In genomic region chr19:5803441-5803751, GRCh38 we compare ENCODE assay signal across 9 cellular contexts. TPM values are rescaled to one million over a fixed set of nuclear protein-coding genes. Genes with fewer than 3 reads are reported as not detected.
A peak's percentile ranks its signal among the peaks of the same experiment; 100 is the strongest.
DNase-seq lines count a peak whose midpoint lies in the region; ATAC-seq and TF ChIP-seq lines count a peak whose summit lies in the region.
"Had no signal": no experiment of that assay in that cellular context is flagged by ENCODE, and none has a peak within 500 bp of the region (broad histone marks: within the 10 kb centered on the region; RNA-seq: fewer than 3 reads in every experiment).

No MANE protein-coding gene starts in this region.

- no peak for DNase-seq in central memory CD8-positive, alpha-beta T cell (ENCODE audit: low spot score in 2 of 2)
- DNase-seq in naive thymus-derived CD8-positive, alpha-beta T cell: no peak
- DNase-seq in NCI-H187 (lab: John Stamatoyannopoulos, UW) (no peak), transverse colon (no peak)

- no peaks in the 10 kb centered on the region for H3K9me3 ChIP-seq in BLaER1 treated with 17β-estradiol and CSF1 and Interleukin-3, amounts not matched to agents 10 nM and 100 nM (replicated peaks in 1 of 11)
- H3K9me3 ChIP-seq in KOPT-K1 (ENCODE audit: insufficient read depth, low read length, poor library complexity, severe bottlenecking) (no peaks in the 10 kb centered on the region), transverse colon (no peaks in the 10 kb centered on the region)

- H3K4me3 Mint-ChIP-seq in central memory CD8-positive, alpha-beta T cell: peak overlapping the region; percentile 61
- H3K4me3 Mint-ChIP-seq in naive thymus-derived CD8-positive, alpha-beta T cell: peak overlapping the region; percentile 62 to 86 (median 76)

- peaks cover 26% of the 10 kb centered on the region for H3K4me1 Mint-ChIP-seq in central memory CD8-positive, alpha-beta T cell
- peaks cover 16 to 27% (median 25%) of the 10 kb centered on the region in 4 donors for H3K4me1 Mint-ChIP-seq in naive thymus-derived CD8-positive, alpha-beta T cell

- peak overlapping the region; percentile 83 to 98 (median 88) for H3K4me2 ChIP-seq in BLaER1 treated with 17β-estradiol and CSF1 and Interleukin-3, amounts not matched to agents 10 nM and 100 nM

- no peak for TF ChIP-seq CTCF in transverse colon (IDR thresholded peaks at IDR 0.05)

- no peak overlapping the region for H3K27ac ChIP-seq in BLaER1 treated with 17β-estradiol and CSF1 and Interleukin-3, amounts not matched to agents 10 nM and 100 nM
- H3K27ac ChIP-seq in KOPT-K1 (ENCODE audit: low read depth, low read length, poor library complexity, severe bottlenecking): peak overlapping the region; percentile 42
- peak overlapping the region in 1 of 4 donors; percentile 25 for H3K27ac ChIP-seq in transverse colon
- H3K27ac ChIP-seq: epithelial cell of prostate had no signal

- no peaks in the 10 kb centered on the region for H3K36me3 ChIP-seq in BLaER1 treated with 17β-estradiol and CSF1 and Interleukin-3, amounts not matched to agents 10 nM and 100 nM
- H3K36me3 ChIP-seq in KOPT-K1 (ENCODE audit: insufficient read depth, low read length) (no peaks in the 10 kb centered on the region), transverse colon (no peaks in the 10 kb centered on the region)

- H3K9ac ChIP-seq in BLaER1 treated with 17β-estradiol and CSF1 and Interleukin-3, amounts not matched to agents 10 nM and 100 nM: peak overlapping the region in 10 of 11 experiments; percentile 19 to 63 (median 41); a peak in 10 of 22 replicates

- H3K27me3 ChIP-seq in BLaER1 treated with 17β-estradiol and CSF1 and Interleukin-3, amounts not matched to agents 10 nM and 100 nM: peaks cover 21 to 55% (median 40%) of the 10 kb centered on the region in 11 experiments
- peaks cover 30% of the 10 kb centered on the region for H3K27me3 ChIP-seq in transverse colon

- intact Hi-C loops in transverse colon (cut with DNase I; ENCODE audit: low total_unique reads): no loop called here

- POLR2A ChIA-PET in naive thymus-derived CD8-positive, alpha-beta T cell (lab: Charles Lee): interaction anchor here (0.6 to 1.8 kb wide), 9 partner anchors 12 to 678 kb away, joined by 3 to 23 read pairs (median 5); partner anchors contain the start of genes DENND1C, DUS3L, NDUFA11 and RANBP3

- peak overlapping the region; percentile 27 to 54 (median 44); a peak in 15 of 20 replicates for H3K4me3 ChIP-seq in BLaER1 treated with 17β-estradiol and CSF1 and Interleukin-3, amounts not matched to agents 10 nM and 100 nM
- peak overlapping the region in 2 of 4 donors; percentile 30 to 48 for H3K4me3 ChIP-seq in transverse colon

- in situ Hi-C loops in transverse colon (cut with MboI; ENCODE audit: low pct_ligation_motif_present in 1 of 4, low pct_unique_long_range_greater_than_20kb in 1 of 4, low sequenced_read_pairs in 3 of 4): loop anchor here in 3 of 4 donors (10.0 kb wide), 3 partner anchors 81 to 221 kb away; no protein-coding TSS in a partner anchor

- no peak for ATAC-seq in central memory CD8-positive, alpha-beta T cell (replicated peaks; ENCODE audit: extremely low read depth, poor library complexity, severe bottlenecking)
- no peak for ATAC-seq in naive thymus-derived CD8-positive, alpha-beta T cell
- no peak for ATAC-seq in HG03571 (IDR thresholded peaks at IDR 0.05; ENCODE audit: unreplicated experiment)
- ATAC-seq in GM21825 (IDR thresholded peaks at IDR 0.05; ENCODE audit: unreplicated experiment): no peak

- peaks cover 55% of the 10 kb centered on the region for H3K27me3 Mint-ChIP-seq in central memory CD8-positive, alpha-beta T cell
- peaks cover 7 to 24% (median 17%) of the 10 kb centered on the region in 5 donors for H3K27me3 Mint-ChIP-seq in naive thymus-derived CD8-positive, alpha-beta T cell

- H3K27ac Mint-ChIP-seq in central memory CD8-positive, alpha-beta T cell (ENCODE audit: low read depth): no peak overlapping the region
- H3K27ac Mint-ChIP-seq in naive thymus-derived CD8-positive, alpha-beta T cell: peak overlapping the region in 3 of 10 donors; percentile 33 to 65 (median 37)

- WGBS in transverse colon (ENCODE audit: low coverage in 1 of 2), 2 donors: 0 to 3% methylated on average over 1 to 8 of the region's 8 CpGs

- peaks cover 21 to 72% (median 61%) of the 10 kb centered on the region in 10 experiments; a peak in 19 of 20 replicates for H3K4me1 ChIP-seq in BLaER1 treated with 17β-estradiol and CSF1 and Interleukin-3, amounts not matched to agents 10 nM and 100 nM
- peaks cover 4 to 31% (median 22%) of the 10 kb centered on the region in 4 donors for H3K4me1 ChIP-seq in transverse colon

- peaks cover 0 to 5% (median 0%) of the 10 kb centered on the region in 11 experiments; a peak in 3 of 22 replicates for H4K20me1 ChIP-seq in BLaER1 treated with 17β-estradiol and CSF1 and Interleukin-3, amounts not matched to agents 10 nM and 100 nM

- no peak for TF ChIP-seq POLR2A in transverse colon (IDR thresholded peaks at IDR 0.05)

- no peak for TF ChIP-seq EP300 in transverse colon (IDR thresholded peaks at IDR 0.05; ENCODE audit: low read depth)

- no peaks in the 10 kb centered on the region for H3K9me3 Mint-ChIP-seq in central memory CD8-positive, alpha-beta T cell
- no peaks in the 10 kb centered on the region for H3K9me3 Mint-ChIP-seq in naive thymus-derived CD8-positive, alpha-beta T cell

- peaks cover 18% of the 10 kb centered on the region for H3K36me3 Mint-ChIP-seq in central memory CD8-positive, alpha-beta T cell (ENCODE audit: insufficient read depth)
- no peaks in the 10 kb centered on the region for H3K36me3 Mint-ChIP-seq in naive thymus-derived CD8-positive, alpha-beta T cell

RNA-seq across cellular contexts. Expression of gene NRTN, which starts 1.5 kb away (rescaled TPM):
- total RNA-seq in naive thymus-derived CD8-positive, alpha-beta T cell: under 1 TPM; 0.82 to 0.88 TPM
- polyA plus RNA-seq in naive thymus-derived CD8-positive, alpha-beta T cell: under 1 TPM; 0.19 to 0.88 (median 0.81) TPM
- 1 to 10 TPM in 3 of 4 donors, under 1 TPM in 1; 0.82 to 3.8 (median 1.5) TPM for total RNA-seq in transverse colon

RNA-seq across cellular contexts. Expression of gene DUS3L, which starts 12.4 kb away (rescaled TPM):
- total RNA-seq in naive thymus-derived CD8-positive, alpha-beta T cell: 100 to 1,000 TPM; 113 to 116 TPM
- polyA plus RNA-seq in naive thymus-derived CD8-positive, alpha-beta T cell: 10 to 100 TPM; 26.3 to 43.2 (median 41.1) TPM
- 10 to 100 TPM; 28.3 to 86.6 (median 56.6) TPM for total RNA-seq in transverse colon

RNA-seq across cellular contexts. Expression of gene PRR22, which starts 18.9 kb away (rescaled TPM):
- 1 to 10 TPM; 8.9 to 10.0 TPM for total RNA-seq in naive thymus-derived CD8-positive, alpha-beta T cell
- not detected for polyA plus RNA-seq in naive thymus-derived CD8-positive, alpha-beta T cell
- total RNA-seq in transverse colon: 10 to 100 TPM in 1 of 4 donors, 1 to 10 TPM in 3; 1.1 to 10.5 (median 1.6) TPM

RNA-seq across cellular contexts. Expression of gene FUT6, which starts 36.1 kb away (rescaled TPM):
- not detected for total RNA-seq in naive thymus-derived CD8-positive, alpha-beta T cell
- not detected for polyA plus RNA-seq in naive thymus-derived CD8-positive, alpha-beta T cell
- 100 to 1,000 TPM in 2 of 4 donors, 10 to 100 TPM in 2; 71.9 to 251 (median 115) TPM for total RNA-seq in transverse colon

RNA-seq across cellular contexts. Expression of gene FUT3, which starts 47.9 kb away (rescaled TPM):
- under 1 TPM in 1 of 2 experiments, not detected in 1; 0.16 TPM for total RNA-seq in naive thymus-derived CD8-positive, alpha-beta T cell
- not detected for polyA plus RNA-seq in naive thymus-derived CD8-positive, alpha-beta T cell
- total RNA-seq in transverse colon: 100 to 1,000 TPM; 180 to 222 (median 191) TPM
